In the genomic region with DNA sequence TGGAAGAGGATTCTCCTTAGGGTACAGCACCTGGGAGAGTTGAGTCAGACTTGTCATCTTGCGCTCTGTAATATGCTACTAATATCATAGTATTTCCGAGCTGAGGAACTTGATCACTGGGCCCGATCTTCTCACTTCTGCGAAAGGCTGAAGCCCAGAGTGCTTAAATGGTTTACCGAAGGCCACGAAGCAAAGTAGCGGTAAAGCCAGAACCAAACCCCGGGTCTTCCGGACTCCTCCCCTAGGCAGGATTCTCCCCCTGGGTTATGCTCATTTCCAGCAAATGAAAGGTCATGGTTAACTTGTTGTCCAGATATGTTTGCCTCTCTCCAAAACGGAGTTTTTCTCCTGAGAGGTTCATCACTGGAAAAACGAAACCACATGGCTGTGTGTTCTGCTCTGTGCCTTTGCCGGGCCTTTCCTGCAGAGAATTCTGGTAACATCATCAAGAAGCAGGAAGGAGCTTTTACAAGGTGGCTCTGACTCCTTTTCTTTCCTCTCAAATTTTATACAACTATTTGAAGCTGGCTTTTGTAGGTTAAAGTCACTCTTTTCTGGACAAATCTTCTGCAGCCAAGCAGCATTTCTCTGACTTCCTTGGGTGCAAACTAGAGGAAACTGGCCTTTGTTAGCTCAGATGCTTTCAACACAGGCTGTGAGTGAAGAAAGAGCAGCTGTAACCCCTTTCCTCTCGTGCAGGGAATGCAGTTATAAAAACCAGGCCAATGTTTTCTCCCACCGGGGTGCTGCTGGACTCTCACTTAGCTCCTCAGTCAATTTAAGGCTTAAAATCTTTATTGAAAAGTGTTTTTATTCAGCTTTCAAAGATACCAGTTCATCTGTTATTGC, we compare ENCODE assay signal across 9 cellular contexts. TPM values are rescaled to one million over a fixed set of nuclear protein-coding genes. Genes with fewer than 3 reads are reported as not detected.
DNase-seq lines count a peak whose midpoint lies in the region; ATAC-seq, FAIRE-seq and TF ChIP-seq lines count a peak whose summit lies in the region.
"Had no signal": no experiment of that assay in that cellular context is flagged by ENCODE, and none has a peak within 500 bp of the region (broad histone marks: within the 10 kb centered on the region; RNA-seq: fewer than 3 reads in every experiment).

No MANE protein-coding gene starts in this region.

- TF ChIP-seq POLR2A in breast epithelium (IDR thresholded peaks at IDR 0.05) (no peak), uterus (IDR thresholded peaks at IDR 0.05) (no peak)

- H3K36me3 ChIP-seq in breast epithelium: no peaks in the 10 kb centered on the region
- H3K36me3 ChIP-seq in mesodermal cell (ENCODE audit: control insufficient read depth, insufficient read depth, low read length): peaks cover 28% of the 10 kb centered on the region
- H3K36me3 ChIP-seq in uterus: no peaks in the 10 kb centered on the region

- peak overlapping the region; percentile 71 for H3K4me3 Mint-ChIP-seq in activated T-cell treated with anti-CD3 and anti-CD28 coated beads, Interleukin-2, amount 50 U/mL, for 4 hours

- H3K27me3 Mint-ChIP-seq in activated T-cell treated with anti-CD3 and anti-CD28 coated beads, Interleukin-2, amount 50 U/mL, for 4 hours (ENCODE audit: low read depth): no peaks in the 10 kb centered on the region

- no peaks in the 10 kb centered on the region for H3K9me3 ChIP-seq in breast epithelium
- no peaks in the 10 kb centered on the region for H3K9me3 ChIP-seq in mesodermal cell (ENCODE audit: control insufficient read depth, low read length)
- no peaks in the 10 kb centered on the region for H3K9me3 ChIP-seq in uterus
- H3K9me3 ChIP-seq: body of pancreas had no signal

- peaks cover 1% of the 10 kb centered on the region for H3K36me3 Mint-ChIP-seq in activated T-cell treated with anti-CD3 and anti-CD28 coated beads, Interleukin-2, amount 50 U/mL, for 4 hours (ENCODE audit: insufficient read depth)

- peaks cover 78% of the 10 kb centered on the region for H3K4me1 Mint-ChIP-seq in activated T-cell treated with anti-CD3 and anti-CD28 coated beads, Interleukin-2, amount 50 U/mL, for 4 hours (ENCODE audit: low read depth)

- no peaks in the 10 kb centered on the region for H3K4me1 ChIP-seq in breast epithelium
- peaks cover 33% of the 10 kb centered on the region for H3K4me1 ChIP-seq in mesodermal cell (ENCODE audit: control insufficient read depth, insufficient read depth, low read length, poor library complexity, severe bottlenecking)
- peaks cover 0 to 6% of the 10 kb centered on the region in 2 donors for H3K4me1 ChIP-seq in uterus
- H3K4me1 ChIP-seq: body of pancreas had no signal

- FAIRE-seq in HTR-8/SVneo (lab: Jason Lieb, UNC): no peak

- no peak for DNase-seq in activated T-cell treated with anti-CD3 and anti-CD28 coated beads, Interleukin-2, amount 50 U/mL, for 4 hours
- DNase-seq in activated T-cell treated with anti-CD3 and anti-CD28 coated beads, Interleukin-2, amount 50 U/mL, for 1 hour: no peak
- DNase-seq in breast epithelium (ENCODE audit: low spot score in 2 of 2) (no peak), uterus (no peak), COR-L47 (lab: John Stamatoyannopoulos, UW) (no peak), HTR-8/SVneo (ENCODE audit: insufficient read length, low spot score) (no peak), cerebellum (ENCODE audit: low spot score) (no peak)

- H3K27me3 ChIP-seq in breast epithelium (no peaks in the 10 kb centered on the region), uterus (no peaks in the 10 kb centered on the region)
- H3K27me3 ChIP-seq: body of pancreas had no signal

- WGBS in mesodermal cell (ENCODE audit: insufficient coverage in 2 of 2), 2 experiments: 78 to 90% methylated on average over 11 to 13 of the region's 14 CpGs

- peak overlapping the region; percentile 12 to 45 (median 16) for H3K4me3 ChIP-seq in breast epithelium
- H3K4me3 ChIP-seq in mesodermal cell (ENCODE audit: extremely low read depth, insufficient read depth, low read length, poor library complexity, severe bottlenecking): no peak overlapping the region
- H3K4me3 ChIP-seq in uterus: no peak overlapping the region
- H3K4me3 ChIP-seq: body of pancreas had no signal

- TF ChIP-seq CTCF in breast epithelium (IDR thresholded peaks at IDR 0.05) (no peak), uterus (IDR thresholded peaks at IDR 0.05) (no peak)

- peak; percentile 16 to 20 for ATAC-seq in activated T-cell treated with anti-CD3 and anti-CD28 coated beads, Interleukin-2, amount 50 U/mL, for 4 hours
- ATAC-seq: body of pancreas had no signal

- H3K27ac ChIP-seq in breast epithelium: peak overlapping the region; percentile 74 to 84
- peak overlapping the region; percentile 69 for H3K27ac ChIP-seq in mesodermal cell (ENCODE audit: low read depth, low read length, severe bottlenecking)
- peak overlapping the region; percentile 66 to 67 for H3K27ac ChIP-seq in uterus

- intact Hi-C loops in breast epithelium (cut with DNase I; ENCODE audit: low total_unique reads) (no loop called here), uterus (cut with DNase I; ENCODE audit: low total_unique reads) (no loop called here)

- no peaks in the 10 kb centered on the region for H3K9me3 Mint-ChIP-seq in activated T-cell treated with anti-CD3 and anti-CD28 coated beads, Interleukin-2, amount 50 U/mL, for 4 hours

RNA-seq across cellular contexts. Expression of a gene that starts 35.5 kb away (rescaled TPM):
- 10 to 100 TPM; 37.6 to 53.3 (median 39.9) TPM for total RNA-seq in activated T-cell treated with anti-CD3 and anti-CD28 coated beads, Interleukin-2, amount 50 U/mL, for 4 hours
- 1 to 10 TPM; 4.7 to 6.2 (median 4.8) TPM for total RNA-seq in breast epithelium
- polyA plus RNA-seq in mesodermal cell (2013, experiment 1 of 2): 18.6 TPM
- 11.6 TPM for polyA plus RNA-seq in mesodermal cell (2013, experiment 2 of 2)
- total RNA-seq in uterus: 1 to 10 TPM in 2 of 4 donors, under 1 TPM in 2; under 0.01 to 5.8 (median 2.0) TPM
- total RNA-seq in cerebellum: 57.3 TPM

Comparison
In these comparisons a context has a peak if more than half of its experiments do, and no peak if none do; other contexts are left out.
1. H3K4me3 ChIP-seq: peak in breast epithelium (3 of 3); none in mesodermal cell (single experiment) and uterus (0 of 2).
2. Peak in every context shown above with its lines, with median percentiles within 50 percentile points of each other: H3K27ac ChIP-seq.